Comparison of ENCODE assay signal across 8 cellular contexts in the genomic region with DNA sequence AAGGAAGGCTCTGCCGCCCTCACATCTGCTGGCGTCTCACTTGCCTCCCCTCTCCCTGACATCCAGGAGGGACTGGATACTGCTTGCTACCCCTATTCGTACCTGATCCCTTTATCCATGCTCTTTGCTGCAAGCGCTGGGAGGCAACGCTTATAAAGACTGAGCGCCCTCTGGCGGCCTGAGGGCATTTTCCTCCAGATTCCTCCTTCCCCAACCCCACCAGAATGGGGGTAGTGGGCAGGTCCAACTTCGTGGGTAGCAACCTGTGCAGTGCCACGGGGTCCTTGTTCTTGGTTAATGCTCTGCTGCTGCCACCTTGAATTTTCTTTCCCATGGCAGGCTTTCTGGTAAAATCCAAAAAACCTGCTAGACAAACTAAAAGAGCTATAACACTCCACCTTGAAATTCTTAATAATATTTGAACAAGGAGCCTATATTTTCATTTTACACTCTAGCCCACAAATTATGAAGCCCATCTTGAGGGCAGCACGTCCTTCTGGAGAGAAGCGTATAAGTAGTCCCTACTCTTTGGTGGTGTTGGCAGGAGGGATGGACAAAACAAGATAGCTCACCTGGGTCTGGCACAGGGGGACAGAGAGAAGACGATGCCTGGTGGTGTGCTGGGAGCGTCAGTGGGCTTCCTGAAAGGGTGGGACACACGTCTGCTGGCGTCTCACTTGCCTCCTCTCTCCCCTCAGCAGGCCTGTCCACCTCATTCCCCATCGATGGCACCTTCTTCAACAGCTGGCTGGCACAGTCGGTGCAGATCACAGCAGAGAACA. TPM values are rescaled to one million over a fixed set of nuclear protein-coding genes. Genes with fewer than 3 reads are reported as not detected.
A peak's percentile ranks its signal among the peaks of the same experiment; 100 is the strongest.
DNase-seq lines count a peak whose midpoint lies in the region; ATAC-seq and TF ChIP-seq lines count a peak whose summit lies in the region.

No MANE protein-coding gene starts in this region.

- DNase-seq in NCI-H128 (lab: John Stamatoyannopoulos, UW; ENCODE audit: unreplicated experiment): peak; percentile 45
- peak; percentile 43 to 79 (median 70) for DNase-seq in T-cell
- peak; percentile 86 for DNase-seq in activated naive CD8-positive, alpha-beta T cell treated with anti-CD3 and anti-CD28 coated beads, Interleukin-2, amount 50 U/mL, for 24 hours
- DNase-seq in left ventricle myocardium inferior: peak; percentile 80
- DNase-seq in renal cortical epithelial cell (ENCODE audit: low read depth): peak; percentile 56

- H3K27ac Mint-ChIP-seq in T-cell: peak overlapping the region; percentile 44 to 55
- H3K27ac Mint-ChIP-seq in activated naive CD8-positive, alpha-beta T cell treated with anti-CD3 and anti-CD28 coated beads, Interleukin-2, amount 50 U/mL, for 24 hours: peak overlapping the region; percentile 39

- intact Hi-C loops in left ventricle myocardium inferior (cut with micrococcal nuclease): no loop called here

- ATAC-seq in T-cell (replicated peaks in 1 of 4) (peak; percentile 43 to 76 (median 62)), HG03175 (IDR thresholded peaks at IDR 0.05; ENCODE audit: unreplicated experiment) (no peak), HG03039 (IDR thresholded peaks at IDR 0.05; ENCODE audit: unreplicated experiment) (no peak)
- peak; percentile 52 for ATAC-seq in activated naive CD8-positive, alpha-beta T cell treated with anti-CD3 and anti-CD28 coated beads, Interleukin-2, amount 50 U/mL, for 24 hours

- no peak overlapping the region for H3K4me3 ChIP-seq in left ventricle myocardium inferior

- peaks cover 47% of the 10 kb centered on the region for H3K36me3 Mint-ChIP-seq in T-cell
- H3K36me3 Mint-ChIP-seq in activated naive CD8-positive, alpha-beta T cell treated with anti-CD3 and anti-CD28 coated beads, Interleukin-2, amount 50 U/mL, for 24 hours (ENCODE audit: low read depth): peaks cover 21% of the 10 kb centered on the region

- H3K4me1 ChIP-seq in left ventricle myocardium inferior: peaks cover 84% of the 10 kb centered on the region

- CTCF ChIA-PET in T-cell (lab: Charles Lee): interaction anchor here (0.6 to 1.4 kb wide), 11 partner anchors 9 to 401 kb away, joined by 3 to 12 read pairs (median 3); a partner anchor contains a TSS

- POLR2A ChIA-PET in T-cell (lab: Charles Lee): interaction anchor here in 1 of 2 donors (0.8 kb wide), 1 partner anchor 198 kb away, joined by 3 read pairs; no protein-coding TSS in a partner anchor

- peaks cover 10 to 30% (median 11%) of the 10 kb centered on the region in 3 donors for H3K4me1 Mint-ChIP-seq in T-cell
- H3K4me1 Mint-ChIP-seq in activated naive CD8-positive, alpha-beta T cell treated with anti-CD3 and anti-CD28 coated beads, Interleukin-2, amount 50 U/mL, for 24 hours: peaks cover 14% of the 10 kb centered on the region

- TF ChIP-seq CTCF in GM12873 (IDR thresholded peaks at IDR 0.05; ENCODE audit: insufficient read depth, low read depth, low read length, missing control alignments) (peak; percentile 90), left ventricle myocardium inferior (IDR thresholded peaks at IDR 0.05; ENCODE audit: borderline replicate concordance) (peak; percentile 85)

- peak overlapping the region; percentile 28 for H3K27ac ChIP-seq in left ventricle myocardium inferior (replicated peaks)

- no peak overlapping the region for H3K4me3 Mint-ChIP-seq in T-cell
- H3K4me3 Mint-ChIP-seq in activated naive CD8-positive, alpha-beta T cell treated with anti-CD3 and anti-CD28 coated beads, Interleukin-2, amount 50 U/mL, for 24 hours: no peak overlapping the region

- H3K27me3 Mint-ChIP-seq in T-cell: no peaks in the 10 kb centered on the region
- no peaks in the 10 kb centered on the region for H3K27me3 Mint-ChIP-seq in activated naive CD8-positive, alpha-beta T cell treated with anti-CD3 and anti-CD28 coated beads, Interleukin-2, amount 50 U/mL, for 24 hours

- H3K9me3 Mint-ChIP-seq in T-cell: no peaks in the 10 kb centered on the region
- H3K9me3 Mint-ChIP-seq in activated naive CD8-positive, alpha-beta T cell treated with anti-CD3 and anti-CD28 coated beads, Interleukin-2, amount 50 U/mL, for 24 hours: no peaks in the 10 kb centered on the region

- H3K27me3 ChIP-seq in left ventricle myocardium inferior (ENCODE audit: low read depth): no peaks in the 10 kb centered on the region

- peaks cover 70% of the 10 kb centered on the region for H3K36me3 ChIP-seq in left ventricle myocardium inferior

- no peaks in the 10 kb centered on the region for H3K9me3 ChIP-seq in left ventricle myocardium inferior (replicated peaks)

RNA-seq across cellular contexts. Expression of a gene that starts 52.5 kb away (rescaled TPM):
- total RNA-seq in T-cell: 100 to 1,000 TPM; 163 to 263 (median 239) TPM
- 26.3 TPM for total RNA-seq in left ventricle myocardium inferior
- total RNA-seq in renal cortical epithelial cell: 17.2 and 42.6 TPM in 2 replicates

RNA-seq across cellular contexts. Expression of a gene that starts 54.6 kb away (rescaled TPM):
- total RNA-seq in T-cell: 10 to 100 TPM; 32.7 to 42.1 (median 39.3) TPM
- 93.5 TPM for total RNA-seq in left ventricle myocardium inferior
- total RNA-seq in renal cortical epithelial cell: 55.9 and 104 TPM in 2 replicates

Comparison
In these comparisons a context has a peak if more than half of its experiments do, and no peak if none do; other contexts are left out.
1. ATAC-seq: peak in T-cell (4 of 4) and activated naive CD8-positive, alpha-beta T cell treated with anti-CD3 and anti-CD28 coated beads, Interleukin-2, amount 50 U/mL, for 24 hours (single experiment); none in HG03175 (single experiment) and HG03039 (single experiment).
2. Peak in every context shown above with its lines, with median percentiles within 50 percentile points of each other: DNase-seq.